8 cellular contexts compared by ENCODE assay signal in genomic region chr18:3585656-3586509, GRCh38.
A peak's percentile ranks its signal among the peaks of the same experiment; 100 is the strongest.
DNase-seq lines count a peak whose midpoint lies in the region; ATAC-seq and TF ChIP-seq lines count a peak whose summit lies in the region.

No MANE protein-coding gene starts in this region.

- peak; percentile 8 for ATAC-seq in GM21786 (IDR thresholded peaks at IDR 0.05; ENCODE audit: unreplicated experiment)
- ATAC-seq in omental fat pad (ENCODE audit: low FRiP score): peak; percentile 83
- ATAC-seq in aorta (ENCODE audit: low FRiP score): peak; percentile 84

- H3K4me3 Mint-ChIP-seq in activated T-helper 2 cell treated with anti-CD3 and anti-CD28 coated beads, Interferon-gamma antibody, Interleukin-2, Interleukin-4, amounts not matched to agents 10 μg/mL and 5 μg/mL and 100 μg/mL, durations not matched to agents 14 hours and 24 hours and 36 hours (ENCODE audit: low read depth): no peak overlapping the region

- intact Hi-C loops in activated T-helper 2 cell treated with anti-CD3 and anti-CD28 coated beads, Interferon-gamma antibody, Interleukin-2, Interleukin-4, amounts not matched to agents 10 μg/mL and 5 μg/mL and 100 μg/mL, durations not matched to agents 14 hours and 24 hours and 36 hours (cut with micrococcal nuclease): loop anchor here (1.0 to 10.0 kb wide), 4 partner anchors 8 to 305 kb away; no protein-coding TSS in a partner anchor
- intact Hi-C loops in aorta (cut with DNase I): no loop called here

- DNase-seq in DMS53 (lab: John Stamatoyannopoulos, UW) (peak; percentile 99), RPMI7951 (ENCODE audit: low read depth) (peak; percentile 80), fibroblast of villous mesenchyme (ENCODE audit: low read depth) (peak; percentile 84), omental fat pad (ENCODE audit: low spot score) (peak; percentile 68), aorta (peak; percentile 87 to 90)
- peak; percentile 57 for DNase-seq in activated T-helper 2 cell treated with anti-CD3 and anti-CD28 coated beads, Interferon-gamma antibody, Interleukin-2, Interleukin-4, amounts not matched to agents 10 μg/mL and 5 μg/mL and 100 μg/mL, durations not matched to agents 14 hours and 24 hours and 36 hours (ENCODE audit: low spot score)

- no peak overlapping the region for H3K27ac ChIP-seq in aorta (ENCODE audit: low read depth in 1 of 2, low read length in 2 of 2)

- H3K36me3 Mint-ChIP-seq in activated T-helper 2 cell treated with anti-CD3 and anti-CD28 coated beads, Interferon-gamma antibody, Interleukin-2, Interleukin-4, amounts not matched to agents 10 μg/mL and 5 μg/mL and 100 μg/mL, durations not matched to agents 14 hours and 24 hours and 36 hours (ENCODE audit: low read depth): no peaks in the 10 kb centered on the region

- WGBS in aorta, 2 donors: 54 to 55% methylated on average over 12 of the region's 12 CpGs

- no peak overlapping the region for H3K4me3 ChIP-seq in fibroblast of villous mesenchyme (ENCODE audit: low read depth, low read length)
- no peak overlapping the region for H3K4me3 ChIP-seq in aorta (ENCODE audit: low read length in 2 of 2)

- H3K4me1 ChIP-seq in aorta (ENCODE audit: control insufficient read depth in 1 of 2, insufficient read depth in 2 of 2, low read length in 2 of 2): no peaks in the 10 kb centered on the region

- no peaks in the 10 kb centered on the region for H3K9me3 ChIP-seq in aorta (ENCODE audit: control insufficient read depth, low read length)

- no peaks in the 10 kb centered on the region for H3K27me3 Mint-ChIP-seq in activated T-helper 2 cell treated with anti-CD3 and anti-CD28 coated beads, Interferon-gamma antibody, Interleukin-2, Interleukin-4, amounts not matched to agents 10 μg/mL and 5 μg/mL and 100 μg/mL, durations not matched to agents 14 hours and 24 hours and 36 hours (ENCODE audit: low read depth)

- no peaks in the 10 kb centered on the region for H3K36me3 ChIP-seq in aorta (ENCODE audit: control insufficient read depth in 1 of 2, insufficient read depth in 2 of 2, low read length in 1 of 2)

- no peaks in the 10 kb centered on the region for H3K27me3 ChIP-seq in aorta (ENCODE audit: control insufficient read depth in 1 of 2, insufficient read depth in 2 of 2, low read length in 1 of 2)

- no peaks in the 10 kb centered on the region for H3K9me3 Mint-ChIP-seq in activated T-helper 2 cell treated with anti-CD3 and anti-CD28 coated beads, Interferon-gamma antibody, Interleukin-2, Interleukin-4, amounts not matched to agents 10 μg/mL and 5 μg/mL and 100 μg/mL, durations not matched to agents 14 hours and 24 hours and 36 hours

- peaks cover 36% of the 10 kb centered on the region for H3K4me1 Mint-ChIP-seq in activated T-helper 2 cell treated with anti-CD3 and anti-CD28 coated beads, Interferon-gamma antibody, Interleukin-2, Interleukin-4, amounts not matched to agents 10 μg/mL and 5 μg/mL and 100 μg/mL, durations not matched to agents 14 hours and 24 hours and 36 hours (ENCODE audit: low read depth)

- TF ChIP-seq CTCF in LNCAP (IDR thresholded peaks at IDR 0.05): peak; percentile 82
- TF ChIP-seq CTCF in fibroblast of villous mesenchyme (IDR thresholded peaks at IDR 0.05; ENCODE audit: insufficient read depth, low read depth, low read length): peak; percentile 85
- TF ChIP-seq CTCF in omental fat pad (IDR thresholded peaks at IDR 0.05): peak in 1 of 3 donors; percentile 45

- H3K27ac Mint-ChIP-seq in activated T-helper 2 cell treated with anti-CD3 and anti-CD28 coated beads, Interferon-gamma antibody, Interleukin-2, Interleukin-4, amounts not matched to agents 10 μg/mL and 5 μg/mL and 100 μg/mL, durations not matched to agents 14 hours and 24 hours and 36 hours: peak overlapping the region; percentile 80

Comparison
In these comparisons a context has a peak if more than half of its experiments do, and no peak if none do; other contexts are left out.
1. ATAC-seq: peak in every context shown above with its lines; median percentile 84 in aorta; 83 in omental fat pad; 8 in GM21786.